Comparison of ENCODE assay signal across 9 cellular contexts in the genomic region with DNA sequence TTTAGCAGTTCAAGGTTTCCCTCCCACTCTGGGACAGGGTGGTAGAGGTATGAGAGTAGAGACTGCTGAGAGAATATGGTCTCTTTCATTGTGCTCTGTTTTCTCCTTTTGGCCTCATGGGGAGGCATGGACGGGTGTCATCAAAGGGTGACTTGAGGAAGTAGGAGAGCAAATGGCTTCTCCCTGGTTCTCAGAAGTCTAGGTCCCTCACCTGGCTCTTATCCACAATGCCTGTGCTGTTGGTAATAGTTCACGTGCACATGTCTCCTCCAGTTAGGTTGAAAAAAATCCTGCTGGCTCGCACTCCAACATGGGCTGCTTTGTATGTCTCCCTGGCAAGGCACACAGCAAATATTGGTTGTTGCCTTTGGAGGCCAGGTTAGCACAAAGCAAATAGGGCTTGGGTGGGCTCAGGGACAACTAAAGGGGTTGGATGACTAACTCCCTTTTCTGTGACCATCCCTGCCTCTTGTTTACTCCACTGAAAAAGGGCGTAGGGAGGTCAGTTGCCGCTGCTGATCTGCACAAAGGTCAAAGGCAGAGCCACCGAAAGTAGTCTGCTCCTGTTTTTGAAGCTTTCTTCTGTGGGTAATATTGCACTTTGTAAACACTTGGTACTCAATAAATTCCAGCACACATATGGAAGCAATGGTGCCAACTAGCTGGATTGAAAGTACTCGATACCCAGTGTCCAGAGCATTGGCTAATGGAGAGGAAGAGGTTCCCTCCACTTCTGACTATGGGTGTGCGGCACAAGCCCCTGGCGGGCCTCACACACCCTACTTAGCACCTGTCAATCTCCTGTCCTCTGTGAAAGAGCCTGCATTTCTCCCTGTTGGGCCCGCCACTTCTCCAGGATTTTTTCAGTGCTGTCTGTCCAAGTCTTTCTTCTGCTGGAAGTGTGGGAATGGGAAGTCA.
DNase-seq lines count a peak whose midpoint lies in the region; ATAC-seq, FAIRE-seq and TF ChIP-seq lines count a peak whose summit lies in the region.
"Had no signal": no experiment of that assay in that cellular context is flagged by ENCODE, and none has a peak within 500 bp of the region (broad histone marks: within the 10 kb centered on the region; RNA-seq: fewer than 3 reads in every experiment).

No MANE protein-coding gene starts in this region.

- H3K79me2 ChIP-seq in endothelial cell of umbilical vein (ENCODE audit: control insufficient read depth, insufficient read depth, low read length), result no peaks in the 10 kb centered on the region

- TF ChIP-seq POLR2A in endothelial cell of umbilical vein (IDR thresholded peaks at IDR 0.05; ENCODE audit: low read depth, low read length), result no peak

- H4K20me1 ChIP-seq in endothelial cell of umbilical vein (replicated peaks; ENCODE audit: control insufficient read depth, extremely low read depth, insufficient read depth, low read length), result no peaks in the 10 kb centered on the region

- TSS peak; percentile 62 for BruUV-seq in endothelial cell of umbilical vein (replicated peaks; lab: Mats Ljungman, UMichigan)

- FAIRE-seq in endothelial cell of umbilical vein (lab: Jason Lieb, UNC), result no peak

- H3K27ac ChIP-seq in endothelial cell of umbilical vein (ENCODE audit: insufficient read depth, low read depth, low read length), result peak overlapping the region; percentile 100
- H3K27ac ChIP-seq in skin epidermis, result peak overlapping the region in 19 of 21 experiments; percentile 12 to 85 (median 73)
- H3K27ac ChIP-seq: ovary had no signal

- H3K4me3 ChIP-seq in endothelial cell of umbilical vein (replicated peaks in 1 of 3; ENCODE audit: insufficient read depth in 1 of 3, low read depth in 1 of 3, low read length in 3 of 3) (no peak overlapping the region), skin epidermis (no peak overlapping the region)
- H3K4me3 ChIP-seq: ovary had no signal

- no peak for ATAC-seq in HG03460 (IDR thresholded peaks at IDR 0.05; ENCODE audit: unreplicated experiment)

- no peaks in the 10 kb centered on the region for H3K9me1 ChIP-seq in endothelial cell of umbilical vein (replicated peaks; ENCODE audit: control insufficient read depth, extremely low read depth, insufficient read depth, low read length)

- no peak overlapping the region for H2AFZ ChIP-seq in endothelial cell of umbilical vein (ENCODE audit: low read depth, low read length)

- H3K4me2 ChIP-seq in endothelial cell of umbilical vein (ENCODE audit: insufficient read depth, low read length), result peak overlapping the region; percentile 59

- H3K36me3 ChIP-seq in endothelial cell of umbilical vein (ENCODE audit: control insufficient read depth in 2 of 2, extremely low read depth in 1 of 2, insufficient read depth in 2 of 2, low read length in 2 of 2), result no peaks in the 10 kb centered on the region
- H3K36me3 ChIP-seq: ovary had no signal

- H3K27me3 ChIP-seq in endothelial cell of umbilical vein (ENCODE audit: control insufficient read depth in 2 of 2, insufficient read depth in 2 of 2, low read length in 2 of 2), result no peaks in the 10 kb centered on the region
- H3K27me3 ChIP-seq: ovary had no signal

- peak; percentile 6 for DNase-seq in NCI-H748 (lab: John Stamatoyannopoulos, UW; ENCODE audit: unreplicated experiment)
- DNase-seq in NCI-H748 treated with DMSO at 0.1 percent for 48 hours (lab: John Stamatoyannopoulos, UW), result no peak
- DNase-seq in NCI-H2227 (lab: John Stamatoyannopoulos, UW; ENCODE audit: unreplicated experiment), result peak; percentile 13
- DNase-seq in endothelial cell of umbilical vein (ENCODE audit: low read depth, low spot score), result no peak
- no peak for DNase-seq in NCI-H146 treated with DMSO at 0.1 percent for 48 hours (lab: John Stamatoyannopoulos, UW; ENCODE audit: unreplicated experiment)
- DNase-seq in NCI-H524 treated with DMSO at 0.1 percent for 48 hours (lab: John Stamatoyannopoulos, UW), result no peak

- peaks cover 71% of the 10 kb centered on the region for H3K4me1 ChIP-seq in endothelial cell of umbilical vein (ENCODE audit: control insufficient read depth, extremely low read depth, insufficient read depth, low read length)

- intact Hi-C loops in endothelial cell of umbilical vein (cut with micrococcal nuclease), result loop anchor here (1.0 to 2.0 kb wide), 11 partner anchors 23 to 592 kb away; a partner anchor contains a TSS

- CTCF ChIA-PET in endothelial cell of umbilical vein (lab: Charles Lee), result interaction anchor here (0.7 to 2.2 kb wide), 6 partner anchors 23 to 478 kb away, joined by 3 to 9 read pairs (median 4); no protein-coding TSS in a partner anchor

- dilution Hi-C loops in endothelial cell of umbilical vein (cut with MboI; ENCODE audit: extremely low pct_ligation_motif_present, low sequenced_read_pairs), result no loop called here

- H3K9me3 ChIP-seq in endothelial cell of umbilical vein (replicated peaks; ENCODE audit: control insufficient read depth, insufficient read depth, low read length), result no peaks in the 10 kb centered on the region
- H3K9me3 ChIP-seq: ovary had no signal

- POLR2A ChIA-PET in endothelial cell of umbilical vein (lab: Charles Lee), result interaction anchor here (0.9 to 2.0 kb wide), 3 partner anchors 23 to 123 kb away, joined by 3 to 5 read pairs (median 5); a partner anchor contains a TSS

- H3K9ac ChIP-seq in endothelial cell of umbilical vein (replicated peaks; ENCODE audit: extremely low read depth, insufficient read depth, low read length), result peak overlapping the region; percentile 96

- no peak for TF ChIP-seq CTCF in endothelial cell of umbilical vein (IDR thresholded peaks at IDR 0.05; ENCODE audit: extremely low read depth in 1 of 2, insufficient read depth in 1 of 2, low read depth in 1 of 2, low read length in 2 of 2)

TF ChIP-seq in endothelial cell of umbilical vein, 7 proteins besides CTCF, POLR2A, EP300 and RAD21:
- TF ChIP-seq POLR2AphosphoS5 (IDR thresholded peaks at IDR 0.05; ENCODE audit: insufficient read depth, low read depth, low read length) (no peak), JUN (IDR thresholded peaks at IDR 0.05; ENCODE audit: borderline replicate concordance, insufficient read depth, insufficient read length, low read depth) (no peak), GATA2 (IDR thresholded peaks at IDR 0.05; ENCODE audit: insufficient read depth, insufficient read length, low read depth, low read length) (no peak), FOS (IDR thresholded peaks at IDR 0.05; ENCODE audit: borderline replicate concordance, insufficient read depth, low read length) (no peak), MYC (IDR thresholded peaks at IDR 0.05; ENCODE audit: low read depth, low read length) (no peak), EZH2 (IDR thresholded peaks at IDR 0.05; ENCODE audit: borderline replicate concordance, low read depth, low read length, severe bottlenecking) (no peak)
- TF ChIP-seq, protein P1, sequence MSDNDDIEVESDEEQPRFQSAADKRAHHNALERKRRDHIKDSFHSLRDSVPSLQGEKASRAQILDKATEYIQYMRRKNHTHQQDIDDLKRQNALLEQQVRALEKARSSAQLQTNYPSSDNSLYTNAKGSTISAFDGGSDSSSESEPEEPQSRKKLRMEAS (IDR thresholded peaks at IDR 0.05; ENCODE audit: insufficient read depth, insufficient read length), result no peak
TF ChIP-seq in endothelial cell of umbilical vein: peak in this region for 0.

Comparison
In these comparisons a context has a peak if more than half of its experiments do, and no peak if none do; other contexts are left out.
1. DNase-seq: peak in NCI-H748 (single experiment) and NCI-H2227 (single experiment); none in NCI-H748 treated with DMSO at 0.1 percent for 48 hours (single experiment), endothelial cell of umbilical vein (single experiment), NCI-H146 treated with DMSO at 0.1 percent for 48 hours (single experiment) and NCI-H524 treated with DMSO at 0.1 percent for 48 hours (single experiment).